Comparison of ENCODE assay signal across 1 cellular context in genomic region chr22:28989484-28989883, GRCh38.
TF ChIP-seq lines count a peak whose summit lies in the region.

No MANE protein-coding gene starts in this region.

TF ChIP-seq in H1, 55 proteins besides CTCF, POLR2A, EP300 and RAD21:
- TF ChIP-seq SIRT6 (IDR thresholded peaks at IDR 0.05; ENCODE audit: low read length) (no peak), TBP (IDR thresholded peaks at IDR 0.05; ENCODE audit: low read depth, low read length) (0 out of 2 replicates have a peak, but pooled peaks have one; percentile 4)
TF ChIP-seq in H1: peak in this region for 1.
